25 cellular contexts compared by ENCODE assay signal in genomic region chr1:172774561-172774960, GRCh38.
"Had no signal": no experiment of that assay in that cellular context is flagged by ENCODE, and none has a peak within 500 bp of the region (broad histone marks: within the 10 kb centered on the region; RNA-seq: fewer than 3 reads in every experiment).

No MANE protein-coding gene starts in this region.

- H3K4me1 ChIP-seq: colonic mucosa, neural progenitor cell, prostate gland, stomach, tibial artery, vagina had no signal

- DNase-seq: colonic mucosa; effector CD8-positive, alpha-beta T cell; endodermal cell; foreskin melanocyte; head of caudate nucleus; left ventricle myocardium superior; mesendoderm; midbrain; naive thymus-derived CD4-positive, alpha-beta T cell; stimulated activated CD4-positive, alpha-beta T cell treated with anti-CD3 and anti-CD28 coated beads, Interleukin-2, amount 100 ng/mL, for 24 hours; stimulated activated CD4-positive, alpha-beta T cell treated with anti-CD3 and anti-CD28 coated beads, Interleukin-4, amount 100 ng/mL, for 24 hours; stimulated activated naive CD4-positive, alpha-beta T cell treated with Interleukin-2 at 50 U/mL for 16 hours; stomach; tibial artery had no signal

- H3K4me1 Mint-ChIP-seq: nephron; neural progenitor cell; stimulated activated effector memory CD8-positive, alpha-beta T cell treated with anti-CD3 and anti-CD28 coated beads, Interleukin-12 subunit alpha, Interleukin-12 subunit beta, amount 100 ng/mL, for 72 hours had no signal

- H3K27me3 Mint-ChIP-seq: type B pancreatic cell had no signal

- H3K4me2 ChIP-seq: neural progenitor cell had no signal

- H3K9me3 ChIP-seq: colonic mucosa, prostate gland, right atrium auricular region, stomach, tibial artery, vagina had no signal

- H3K27me3 ChIP-seq: colonic mucosa, neural progenitor cell, right atrium auricular region, stomach, tibial artery, vagina had no signal

- H3K4me3 ChIP-seq: colonic mucosa, neural progenitor cell, prostate gland, right atrium auricular region, stomach, tibial artery, vagina had no signal

- ATAC-seq: esophagus mucosa; left ventricle myocardium superior; naive thymus-derived CD4-positive, alpha-beta T cell; sciatic nerve; stimulated activated effector memory CD8-positive, alpha-beta T cell treated with anti-CD3 and anti-CD28 coated beads, Interleukin-12 subunit alpha, Interleukin-12 subunit beta, amount 100 ng/mL, for 72 hours had no signal

- H3K4me3 Mint-ChIP-seq: dendritic cell treated with granulocyte-macrophage colony-stimulating factor and Interleukin-4, amounts not matched to agents 40 ng/mL and 50 ng/mL, for 4 days; endodermal cell; naive thymus-derived CD4-positive, alpha-beta T cell; nephron; neural progenitor cell; stimulated activated effector memory CD8-positive, alpha-beta T cell treated with anti-CD3 and anti-CD28 coated beads, Interleukin-12 subunit alpha, Interleukin-12 subunit beta, amount 100 ng/mL, for 72 hours; type B pancreatic cell had no signal

- H3K9ac ChIP-seq: neural progenitor cell had no signal

- H3K27ac ChIP-seq: colonic mucosa, epithelial cell of prostate, neural progenitor cell, prostate gland, tibial artery had no signal

- H3K27ac Mint-ChIP-seq: dendritic cell treated with granulocyte-macrophage colony-stimulating factor and Interleukin-4, amounts not matched to agents 40 ng/mL and 50 ng/mL, for 4 days; endodermal cell; naive thymus-derived CD4-positive, alpha-beta T cell; nephron; neural progenitor cell; stimulated activated effector memory CD8-positive, alpha-beta T cell treated with anti-CD3 and anti-CD28 coated beads, Interleukin-12 subunit alpha, Interleukin-12 subunit beta, amount 100 ng/mL, for 72 hours; type B pancreatic cell had no signal

- H3K36me3 ChIP-seq: colonic mucosa, neural progenitor cell, prostate gland, right atrium auricular region, stomach, tibial artery, vagina had no signal

- H3K36me3 Mint-ChIP-seq: neural progenitor cell; stimulated activated effector memory CD8-positive, alpha-beta T cell treated with anti-CD3 and anti-CD28 coated beads, Interleukin-12 subunit alpha, Interleukin-12 subunit beta, amount 100 ng/mL, for 72 hours; type B pancreatic cell had no signal

- H3K9me3 Mint-ChIP-seq: dendritic cell treated with granulocyte-macrophage colony-stimulating factor and Interleukin-4, amounts not matched to agents 40 ng/mL and 50 ng/mL, for 4 days; endodermal cell; naive thymus-derived CD4-positive, alpha-beta T cell; nephron; neural progenitor cell; stimulated activated effector memory CD8-positive, alpha-beta T cell treated with anti-CD3 and anti-CD28 coated beads, Interleukin-12 subunit alpha, Interleukin-12 subunit beta, amount 100 ng/mL, for 72 hours; type B pancreatic cell had no signal

- H2AFZ ChIP-seq: neural progenitor cell had no signal
